ENCODE assay signal across 24 cellular contexts in the genomic region with DNA sequence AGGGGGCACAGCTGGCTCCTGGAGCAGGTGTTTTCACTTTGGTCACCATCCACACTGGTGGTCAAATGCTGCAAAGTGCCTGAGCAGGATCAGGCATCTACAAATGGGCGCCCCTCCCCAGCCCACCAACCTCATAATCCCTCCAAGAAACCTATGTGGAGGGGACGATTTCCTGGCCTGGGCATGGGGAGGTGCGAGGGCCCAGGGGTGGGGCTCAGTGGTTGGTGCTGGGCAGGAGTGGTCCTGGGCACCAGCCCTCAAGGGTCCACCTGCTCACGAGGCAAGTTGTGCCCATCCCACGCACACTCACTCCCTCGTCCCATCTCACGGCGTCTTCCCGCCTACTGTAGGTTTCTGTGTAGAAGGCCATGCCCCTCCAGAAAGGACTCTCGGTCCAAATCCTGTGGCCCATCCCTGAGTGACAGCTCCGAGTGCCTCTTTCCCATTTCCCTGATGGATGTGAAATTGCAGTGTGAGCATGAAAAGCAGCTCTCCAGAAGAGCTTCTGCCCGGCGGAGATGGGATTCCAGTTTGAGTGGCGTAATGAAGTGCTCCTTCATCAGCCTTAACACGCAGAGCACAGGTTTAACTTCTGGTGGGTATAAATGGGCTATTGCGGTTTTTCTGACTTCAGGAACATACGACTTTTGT. TPM values are rescaled to one million over a fixed set of nuclear protein-coding genes. Genes with fewer than 3 reads are reported as not detected.
DNase-seq lines count a peak whose midpoint lies in the region; ATAC-seq and TF ChIP-seq lines count a peak whose summit lies in the region.
"Had no signal": no experiment of that assay in that cellular context is flagged by ENCODE, and none has a peak within 500 bp of the region (broad histone marks: within the 10 kb centered on the region; RNA-seq: fewer than 3 reads in every experiment).

No MANE protein-coding gene starts in this region.

- ATAC-seq in natural killer cell (no peak), GM21360 (IDR thresholded peaks at IDR 0.05; ENCODE audit: unreplicated experiment) (no peak)
- ATAC-seq in natural killer cell treated with Interleukin-12 subunit alpha and Interleukin-12 subunit beta and Interleukin-15 and Interleukin-18, amount 100 ng/mL, for 72 hours: no peak
- ATAC-seq: GM23338, K562, Panc1 had no signal

- intact Hi-C loops in natural killer cell (cut with micrococcal nuclease): no loop called here

- H4K8ac ChIP-seq in neuronal stem cell (ENCODE audit: low read depth, low read length): no peak overlapping the region

- H4K91ac ChIP-seq in neuronal stem cell (ENCODE audit: low read depth, low read length, poor library complexity): no peak overlapping the region

- H3K9me3 Mint-ChIP-seq in natural killer cell: no peaks in the 10 kb centered on the region
- no peaks in the 10 kb centered on the region for H3K9me3 Mint-ChIP-seq in natural killer cell treated with Interleukin-12 subunit alpha and Interleukin-12 subunit beta and Interleukin-15 and Interleukin-18, amount 100 ng/mL, for 72 hours
- H3K9me3 Mint-ChIP-seq: CD4-positive, alpha-beta T cell; HFFc6 had no signal

- WGBS in neuronal stem cell (ENCODE audit: extremely low coverage in 2 of 2, insufficient read length in 2 of 2, insufficient replicate concordance in 1 of 2), 2 donors: no CpG with 5 or more reads among the region's 17 CpGs

- peaks cover 0 to 17% of the 10 kb centered on the region in 2 donors for H3K36me3 ChIP-seq in neuronal stem cell (replicated peaks in 1 of 2; ENCODE audit: control insufficient read depth in 2 of 2, insufficient read depth in 2 of 2, low read length in 2 of 2)
- H3K36me3 ChIP-seq: HAP-1 had no signal

- H2BK120ac ChIP-seq in neuronal stem cell (ENCODE audit: low read depth, low read length): no peak overlapping the region

- H3K18ac ChIP-seq in neuronal stem cell (ENCODE audit: low read length): peak overlapping the region; percentile 38

- no peak overlapping the region for H3K4ac ChIP-seq in neuronal stem cell (ENCODE audit: low read length)

- H2BK5ac ChIP-seq in neuronal stem cell (ENCODE audit: low read length): no peak overlapping the region

- H3K9ac ChIP-seq in neuronal stem cell (ENCODE audit: low read depth, low read length, poor library complexity): no peak overlapping the region

- H2BK15ac ChIP-seq in neuronal stem cell (ENCODE audit: low read length): no peak overlapping the region

- peak overlapping the region; percentile 73 for H3K23ac ChIP-seq in neuronal stem cell (ENCODE audit: low read depth, low read length, poor library complexity)

- H3K4me3 ChIP-seq in neuronal stem cell (ENCODE audit: low read length in 2 of 2): no peak overlapping the region
- H3K4me3 ChIP-seq: GM23338, HAP-1, K562, SK-N-MC had no signal

- H3K4me3 Mint-ChIP-seq in natural killer cell: no peak overlapping the region
- H3K4me3 Mint-ChIP-seq in natural killer cell treated with Interleukin-12 subunit alpha and Interleukin-12 subunit beta and Interleukin-15 and Interleukin-18, amount 100 ng/mL, for 72 hours: no peak overlapping the region
- H3K4me3 Mint-ChIP-seq: CD4-positive, alpha-beta T cell; GM23338; HFFc6 had no signal

- H3K9me3 ChIP-seq in neuronal stem cell (replicated peaks in 1 of 2; ENCODE audit: control insufficient read depth in 2 of 2, insufficient read depth in 1 of 2, low read depth in 1 of 2, low read length in 2 of 2): no peaks in the 10 kb centered on the region
- H3K9me3 ChIP-seq: HAP-1 had no signal

- in situ Hi-C loops in KBM-7 (cut with MboI; ENCODE audit: low pct_unique_long_range_greater_than_20kb, low sequenced_read_pairs): no loop called here

- no peaks in the 10 kb centered on the region for H3K36me3 Mint-ChIP-seq in natural killer cell
- no peaks in the 10 kb centered on the region for H3K36me3 Mint-ChIP-seq in natural killer cell treated with Interleukin-12 subunit alpha and Interleukin-12 subunit beta and Interleukin-15 and Interleukin-18, amount 100 ng/mL, for 72 hours

- no peaks in the 10 kb centered on the region for H3K27me3 ChIP-seq in neuronal stem cell (ENCODE audit: control insufficient read depth in 3 of 3, insufficient read depth in 3 of 3, low read depth in 1 of 3, low read length in 3 of 3)

- H2AFZ ChIP-seq in neuronal stem cell (ENCODE audit: low read length): no peak overlapping the region
- H2AFZ ChIP-seq: GM23338 had no signal

- peaks cover 48 to 50% of the 10 kb centered on the region in 2 donors for H3K4me1 Mint-ChIP-seq in natural killer cell
- H3K4me1 Mint-ChIP-seq in natural killer cell treated with Interleukin-12 subunit alpha and Interleukin-12 subunit beta and Interleukin-15 and Interleukin-18, amount 100 ng/mL, for 72 hours (ENCODE audit: low read depth in 2 of 2): peaks cover 36 to 45% of the 10 kb centered on the region in 2 donors
- H3K4me1 Mint-ChIP-seq: GM23338 had no signal

- H3K27ac ChIP-seq in neuronal stem cell (replicated peaks; ENCODE audit: low read length): no peak overlapping the region
- H3K27ac ChIP-seq: SK-N-MC had no signal

- peak overlapping the region; percentile 8 for H3K14ac ChIP-seq in neuronal stem cell (ENCODE audit: low read length)

- peaks cover 0 to 2% of the 10 kb centered on the region in 2 donors for H3K4me1 ChIP-seq in neuronal stem cell (ENCODE audit: control insufficient read depth in 2 of 2, insufficient read depth in 1 of 2, low read depth in 1 of 2, low read length in 2 of 2)
- H3K4me1 ChIP-seq: HAP-1 had no signal

- H3K4me2 ChIP-seq in neuronal stem cell (ENCODE audit: insufficient read depth, low read length, poor library complexity, severe bottlenecking): no peak overlapping the region
- H3K4me2 ChIP-seq: GM23338 had no signal

- peak overlapping the region; percentile 40 to 57 for H3K27ac Mint-ChIP-seq in natural killer cell
- peak overlapping the region in 1 of 2 donors; percentile 80 for H3K27ac Mint-ChIP-seq in natural killer cell treated with Interleukin-12 subunit alpha and Interleukin-12 subunit beta and Interleukin-15 and Interleukin-18, amount 100 ng/mL, for 72 hours
- H3K27ac Mint-ChIP-seq: CD4-positive, alpha-beta T cell; GM23338; HFFc6 had no signal

- no peak overlapping the region for H2BK12ac ChIP-seq in neuronal stem cell (ENCODE audit: low read length)

- H3K79me1 ChIP-seq in neuronal stem cell (ENCODE audit: low read depth, low read length): peaks cover 2% of the 10 kb centered on the region

- H2AK5ac ChIP-seq in neuronal stem cell (ENCODE audit: low read depth, low read length): no peak overlapping the region

- H3K27me3 Mint-ChIP-seq in natural killer cell (ENCODE audit: low read depth in 2 of 2): no peaks in the 10 kb centered on the region
- no peaks in the 10 kb centered on the region for H3K27me3 Mint-ChIP-seq in natural killer cell treated with Interleukin-12 subunit alpha and Interleukin-12 subunit beta and Interleukin-15 and Interleukin-18, amount 100 ng/mL, for 72 hours
- H3K27me3 Mint-ChIP-seq: CD4-positive, alpha-beta T cell had no signal

- DNase-seq in natural killer cell (no peak), islet precursor cell (peak; percentile 53), neuronal stem cell (ENCODE audit: low spot score) (no peak), cerebellar cortex (ENCODE audit: low spot score) (no peak), KBM-7 (no peak), GM03348 (ENCODE audit: low spot score) (no peak)
- DNase-seq in natural killer cell treated with Interleukin-12 subunit alpha and Interleukin-12 subunit beta and Interleukin-15 and Interleukin-18, amount 100 ng/mL, for 72 hours (ENCODE audit: low spot score): no peak
- DNase-seq: 8988T; ACHN; CD4-positive, alpha-beta T cell; HFFc6; MM.1S; NCI-H1048; NCI-H1417 treated with DMSO at 0.1 percent for 48 hours; NCI-H1930; NCI-H2227 treated with DMSO at 0.1 percent for 48 hours; NCI-H526 treated with DMSO at 0.1 percent for 48 hours; SIG-M5 had no signal

- TF ChIP-seq CTCF in natural killer cell (IDR thresholded peaks at IDR 0.05): no peak

RNA-seq across cellular contexts. Expression of gene SLC15A4, which starts 36.9 kb away (rescaled TPM):
- total RNA-seq in natural killer cell: 100 to 1,000 TPM; 176 to 306 (median 250) TPM
- 10 to 100 TPM; 54.2 to 58.6 TPM for total RNA-seq in natural killer cell treated with Interleukin-12 subunit alpha and Interleukin-12 subunit beta and Interleukin-15 and Interleukin-18, amount 100 ng/mL, for 72 hours
- 9.6 TPM for polyA plus RNA-seq in neuronal stem cell (2013, experiment 1 of 2)
- 9.9 TPM for polyA plus RNA-seq in neuronal stem cell (2013, experiment 2 of 2)
